Comparison of ENCODE assay signal across 8 cellular contexts in the genomic region with DNA sequence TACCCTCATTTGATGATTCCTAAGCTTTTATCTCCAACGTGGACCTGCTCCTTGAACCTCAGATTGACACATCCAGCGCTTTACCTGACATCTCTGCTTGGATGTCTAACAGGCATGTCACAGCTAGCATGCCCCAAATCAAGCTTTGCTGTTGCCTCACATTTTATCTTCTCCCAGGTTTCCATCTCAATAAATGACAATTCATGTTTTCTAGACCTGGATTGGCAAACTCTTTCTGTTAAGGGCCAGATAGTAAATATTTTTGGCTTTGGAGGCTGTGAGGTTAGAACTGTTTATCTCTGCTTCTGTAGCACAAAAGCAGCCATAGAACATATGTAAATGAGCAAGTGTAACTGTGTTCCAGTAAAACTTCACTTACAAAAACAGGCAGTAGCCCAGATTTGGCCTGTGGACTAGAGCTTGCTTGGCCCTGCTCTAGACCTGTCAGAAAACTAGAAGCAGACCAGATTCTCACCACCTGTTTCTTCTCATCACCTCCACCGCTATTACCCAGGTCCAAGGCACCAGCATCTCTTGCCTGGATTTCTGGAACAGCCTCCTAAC. TPM values are rescaled to one million over a fixed set of nuclear protein-coding genes. Genes with fewer than 3 reads are reported as not detected.
A peak's percentile ranks its signal among the peaks of the same experiment; 100 is the strongest.
DNase-seq lines count a peak whose midpoint lies in the region; ATAC-seq and TF ChIP-seq lines count a peak whose summit lies in the region.

No MANE protein-coding gene starts in this region.

- no peak overlapping the region for H2AFZ ChIP-seq in H9 (ENCODE audit: low read length)

- H3K9me3 ChIP-seq in H9 (ENCODE audit: control insufficient read depth, low read depth, low read length) (no peaks in the 10 kb centered on the region), skeletal muscle satellite cell (replicated peaks; ENCODE audit: low read length) (no peaks in the 10 kb centered on the region)

- no peaks in the 10 kb centered on the region for H4K20me1 ChIP-seq in H9 (ENCODE audit: control insufficient read depth, insufficient read depth, insufficient read length)

- H3K79me1 ChIP-seq in H9 (ENCODE audit: insufficient read depth, low read depth, low read length, poor library complexity, severe bottlenecking): peaks cover 3% of the 10 kb centered on the region

- H3K23ac ChIP-seq in H9 (ENCODE audit: insufficient read length, low read depth, low read length): no peak overlapping the region

- H3K27ac ChIP-seq in H9 (ENCODE audit: insufficient read length, low read depth, low read length): no peak overlapping the region

- H3K4ac ChIP-seq in H9 (ENCODE audit: low read depth, low read length): no peak overlapping the region

- H4K8ac ChIP-seq in H9 (replicated peaks; ENCODE audit: insufficient read length, low read depth, low read length): no peak overlapping the region

- H3K4me2 ChIP-seq in H9 (ENCODE audit: insufficient read depth, insufficient read length, low read length): no peak overlapping the region
- peak overlapping the region; percentile 52 for H3K4me2 ChIP-seq in skeletal muscle satellite cell (ENCODE audit: low read length)

- H3K9me3 Mint-ChIP-seq in H9: no peaks in the 10 kb centered on the region
- no peaks in the 10 kb centered on the region for H3K9me3 Mint-ChIP-seq in activated naive CD8-positive, alpha-beta T cell (ENCODE audit: low read depth)

- H3K56ac ChIP-seq in H9 (ENCODE audit: insufficient read length, low read depth, low read length): no peak overlapping the region

- no peaks in the 10 kb centered on the region; the same call in 1 of the 2 replicates for H3K27me3 Mint-ChIP-seq in H9 (ENCODE audit: low read depth)
- no peaks in the 10 kb centered on the region for H3K27me3 Mint-ChIP-seq in activated naive CD8-positive, alpha-beta T cell

- no peak overlapping the region for H2AK5ac ChIP-seq in H9 (ENCODE audit: insufficient read length, low read length)

- no peak overlapping the region for H3T11ph ChIP-seq in H9 (ENCODE audit: low read length)

- no peak overlapping the region for H2BK5ac ChIP-seq in H9 (ENCODE audit: insufficient read length, low read length)

- no peak overlapping the region for H3K4me3 Mint-ChIP-seq in H9
- H3K4me3 Mint-ChIP-seq in activated naive CD8-positive, alpha-beta T cell: no peak overlapping the region

- H3K79me2 ChIP-seq in H9 (ENCODE audit: insufficient read depth, low read length): no peaks in the 10 kb centered on the region

- H3K4me3 ChIP-seq in fibroblast of pulmonary artery (replicated peaks; ENCODE audit: low read depth, low read length) (no peak overlapping the region), skeletal muscle satellite cell (ENCODE audit: low read length) (peak overlapping the region; percentile 1)

- H4K5ac ChIP-seq in H9 (ENCODE audit: insufficient read length, low read depth, low read length): no peak overlapping the region

- H2BK12ac ChIP-seq in H9 (ENCODE audit: insufficient read length, low read depth, low read length): no peak overlapping the region

- H3K36me3 Mint-ChIP-seq in H9 (ENCODE audit: insufficient read depth in 1 of 3, low read depth in 3 of 3): peaks cover 6 to 22% (median 8%) of the 10 kb centered on the region in 3 experiments; a peak in 6 of 7 replicates
- H3K36me3 Mint-ChIP-seq in activated naive CD8-positive, alpha-beta T cell: peaks cover 16% of the 10 kb centered on the region

- no peak overlapping the region for H2BK120ac ChIP-seq in H9 (ENCODE audit: low read depth, low read length, poor library complexity, severe bottlenecking)

- no CpG with 5 or more reads among the region's 3 CpGs for WGBS in H9 (ENCODE audit: extremely low coverage, insufficient read length, low lambda C conversion rate)

- H3K27ac Mint-ChIP-seq in H9: peak overlapping the region in 2 of 3 experiments; percentile 28 to 35; a peak in 4 of 7 replicates
- peak overlapping the region; percentile 67 for H3K27ac Mint-ChIP-seq in activated naive CD8-positive, alpha-beta T cell

- no peak overlapping the region for H2BK20ac ChIP-seq in H9 (ENCODE audit: low read depth, low read length, poor library complexity, severe bottlenecking)

- H3K4me1 ChIP-seq in H9 (ENCODE audit: insufficient read depth, low read length): no peaks in the 10 kb centered on the region
- peaks cover 21% of the 10 kb centered on the region for H3K4me1 ChIP-seq in skeletal muscle satellite cell (ENCODE audit: control insufficient read depth, insufficient read depth, low read length)

- peaks cover 3% of the 10 kb centered on the region for H3K36me3 ChIP-seq in skeletal muscle satellite cell (ENCODE audit: insufficient read depth, low read length)

- H3K14ac ChIP-seq in H9 (ENCODE audit: insufficient read depth, low read length): no peak overlapping the region

- H4K91ac ChIP-seq in H9 (ENCODE audit: insufficient read length, low read depth, low read length): no peak overlapping the region

- DNase-seq in H9 (no peak), fibroblast of pulmonary artery (ENCODE audit: low read depth) (peak; percentile 34), GM19240 (ENCODE audit: insufficient read length, low spot score) (no peak), T-helper 1 cell (no peak)

- no peak for ATAC-seq in GM21447 (IDR thresholded peaks at IDR 0.05; ENCODE audit: unreplicated experiment)
- no peak for ATAC-seq in activated CD4-positive, CD25-positive, alpha-beta regulatory T cell treated with anti-CD3 and anti-CD28 coated beads, Interleukin-2, amount 50 U/mL, for 24 hours

- H3K27me3 ChIP-seq in H9 (ENCODE audit: insufficient read depth, low read length) (no peaks in the 10 kb centered on the region), skeletal muscle satellite cell (ENCODE audit: control insufficient read depth, insufficient read depth, low read length) (no peaks in the 10 kb centered on the region)

- no peaks in the 10 kb centered on the region for H3K23me2 ChIP-seq in H9 (ENCODE audit: insufficient read length, low read depth, low read length, poor library complexity, severe bottlenecking)

- no peak overlapping the region for H2BK15ac ChIP-seq in H9 (ENCODE audit: low read depth, low read length)

- H3K4me1 Mint-ChIP-seq in H9: peaks cover 10 to 15% of the 10 kb centered on the region in 2 experiments
- H3K4me1 Mint-ChIP-seq in activated naive CD8-positive, alpha-beta T cell (ENCODE audit: low read depth): peaks cover 16% of the 10 kb centered on the region

- H3K9ac ChIP-seq in H9 (ENCODE audit: extremely low read depth, insufficient read length, low read length) (no peak overlapping the region), skeletal muscle satellite cell (ENCODE audit: low read depth, low read length) (peak overlapping the region; percentile 9)

- H3K18ac ChIP-seq in H9 (ENCODE audit: insufficient read length, low read depth, low read length): no peak overlapping the region

- TF ChIP-seq CTCF in H9 (conservative IDR thresholded peaks at IDR 0.05) (no peak), fibroblast of pulmonary artery (IDR thresholded peaks at IDR 0.05; ENCODE audit: low read length, missing control alignments) (no peak)

RNA-seq across cellular contexts. Expression of gene UBE4B, which starts 42.2 kb away (rescaled TPM):
- total RNA-seq in H9 (2021): 66.0 and 67.6 TPM in 2 replicates
- 29.5 and 37.3 TPM in 2 replicates for total RNA-seq in skeletal muscle satellite cell (2012; rRNA removed)
